In genomic region chr3:3125977-3126376, GRCh38 we compare ENCODE assay signal across 1 cellular context.
TF ChIP-seq lines count a peak whose summit lies in the region.

No MANE protein-coding gene starts in this region.

TF ChIP-seq in WTC11, 78 proteins besides CTCF, POLR2A, EP300 and RAD21 (continued from another document):
- TF ChIP-seq ZNF532 (CRISPR knock-in tag; IDR thresholded peaks at IDR 0.05; ENCODE audit: borderline replicate concordance) (no peak), GRHL2 (CRISPR knock-in tag; IDR thresholded peaks at IDR 0.05; ENCODE audit: insufficient replicate concordance, severe bottlenecking) (no peak), MYBL2 (CRISPR knock-in tag; IDR thresholded peaks at IDR 0.05) (no peak), FOXP1 (CRISPR knock-in tag; IDR thresholded peaks at IDR 0.05; ENCODE audit: borderline replicate concordance) (no peak), NFYB (CRISPR knock-in tag; conservative IDR thresholded peaks at IDR 0.05; ENCODE audit: low read depth) (no peak), E2F5 (CRISPR knock-in tag; IDR thresholded peaks at IDR 0.05) (no peak), ZSCAN18 (CRISPR knock-in tag; IDR thresholded peaks at IDR 0.05) (no peak), OVOL2 (CRISPR knock-in tag; IDR thresholded peaks at IDR 0.05; ENCODE audit: borderline replicate concordance) (no peak)
TF ChIP-seq in WTC11: peak in this region for 0.
